8 cellular contexts compared by ENCODE assay signal in genomic region chr19:1942078-1942933, GRCh38. TPM values are rescaled to one million over a fixed set of nuclear protein-coding genes. Genes with fewer than 3 reads are reported as not detected.
DNase-seq lines count a peak whose midpoint lies in the region; ATAC-seq and TF ChIP-seq lines count a peak whose summit lies in the region.

No MANE protein-coding gene starts in this region.

- peaks cover 6% of the 10 kb centered on the region for H3K36me3 ChIP-seq in WERI-Rb-1
- no peaks in the 10 kb centered on the region for H3K36me3 ChIP-seq in iPS-20b (ENCODE audit: insufficient read depth, low read depth, low read length)
- peaks cover 0 to 7% (median 0%) of the 10 kb centered on the region in 6 donors for H3K36me3 ChIP-seq in spleen

- H3K9ac ChIP-seq in iPS-20b (ENCODE audit: low read depth, low read length): peak overlapping the region; percentile 89

- peak; percentile 54 to 66 for DNase-seq in NCI-H524 (lab: John Stamatoyannopoulos, UW)
- no peak for DNase-seq in NCI-H524 treated with DMSO at 0.1 percent for 48 hours (lab: John Stamatoyannopoulos, UW)
- DNase-seq in MV-4-11 (lab: John Stamatoyannopoulos, UW): peak; percentile 70
- peak; percentile 91 for DNase-seq in WERI-Rb-1
- peak; percentile 51 to 62 for DNase-seq in T47D (ENCODE audit: low read depth in 1 of 2, low spot score in 1 of 2)
- DNase-seq in spleen: peak; percentile 96

- H3K27me3 ChIP-seq in WERI-Rb-1 (ENCODE audit: insufficient read depth, low read depth, severe bottlenecking): no peaks in the 10 kb centered on the region
- no peaks in the 10 kb centered on the region for H3K27me3 ChIP-seq in iPS-20b (ENCODE audit: insufficient read depth, low read length)
- no peaks in the 10 kb centered on the region for H3K27me3 ChIP-seq in spleen (replicated peaks in 1 of 7)

- TF ChIP-seq CTCF in WERI-Rb-1 (IDR thresholded peaks at IDR 0.05; ENCODE audit: low read depth, low read length) (no peak), spleen (IDR thresholded peaks at IDR 0.05 in 8 of 11, conservative IDR thresholded peaks at IDR 0.05 in 3 of 11) (no peak)

- H3K4me1 ChIP-seq in iPS-20b (ENCODE audit: insufficient read depth, low read length) (peaks cover 9% of the 10 kb centered on the region; the same call in 1 of the 2 replicates), spleen (peaks cover 33 to 85% (median 69%) of the 10 kb centered on the region in 6 donors)

- peak overlapping the region; percentile 57 for H3K4me3 ChIP-seq in WERI-Rb-1 (ENCODE audit: low read depth, low read length)
- H3K4me3 ChIP-seq in iPS-20b (ENCODE audit: low read length): peak overlapping the region; percentile 99
- H3K4me3 ChIP-seq in spleen: peak overlapping the region; percentile 63 to 92 (median 70)

- H3K27ac ChIP-seq in WERI-Rb-1 (peak overlapping the region; percentile 88), iPS-20b (ENCODE audit: low read length) (peak overlapping the region; percentile 85), spleen (peak overlapping the region; percentile 80 to 99 (median 98))

- intact Hi-C loops in spleen (cut with DNase I; ENCODE audit: low total_unique reads): no loop called here

- in situ Hi-C loops in T47D (cut with HindIII; ENCODE audit: low pct_unique_long_range_greater_than_20kb, low sequenced_read_pairs): no loop called here

- H3K9me3 ChIP-seq in WERI-Rb-1 (ENCODE audit: severe bottlenecking): no peaks in the 10 kb centered on the region
- no peaks in the 10 kb centered on the region for H3K9me3 ChIP-seq in iPS-20b (ENCODE audit: insufficient read depth, low read depth, low read length)
- H3K9me3 ChIP-seq in spleen: no peaks in the 10 kb centered on the region

- 0 to 1% (median 1%) methylated on average over 29 to 40 of the region's 40 CpGs for WGBS in spleen, 5 donors

- ATAC-seq in HG03521 (IDR thresholded peaks at IDR 0.05; ENCODE audit: unreplicated experiment): no peak

- TF ChIP-seq POLR2A in spleen (IDR thresholded peaks at IDR 0.05): peak in 1 of 3 donors; percentile 13

RNA-seq across cellular contexts. Expression of gene CSNK1G2, which starts 1.3 kb away (rescaled TPM):
- total RNA-seq in spleen: 100 to 1,000 TPM in 3 of 7 donors, 10 to 100 TPM in 4; 72.2 to 115 (median 88.6) TPM
- polyA plus RNA-seq in spleen: 100 to 1,000 TPM in 1 of 3 donors, 10 to 100 TPM in 2; 52.5 to 120 (median 99.1) TPM

RNA-seq across cellular contexts. Expression of gene ADAT3, which starts 37.1 kb away (rescaled TPM):
- 10 to 100 TPM in 2 of 7 donors, 1 to 10 TPM in 5; 6.4 to 11.0 (median 8.3) TPM for total RNA-seq in spleen
- polyA plus RNA-seq in spleen: 1 to 10 TPM; 3.2 to 9.4 (median 4.0) TPM

RNA-seq across cellular contexts. Expression of gene SCAMP4, which starts 37.1 kb away (rescaled TPM):
- 10 to 100 TPM; 45.4 to 92.2 (median 53.6) TPM for total RNA-seq in spleen
- polyA plus RNA-seq in spleen: 10 to 100 TPM; 13.0 to 29.9 (median 17.9) TPM

RNA-seq across cellular contexts. Expression of gene ABHD17A, which starts 57.0 kb away (rescaled TPM):
- 100 to 1,000 TPM in 2 of 7 donors, 10 to 100 TPM in 5; 73.4 to 104 (median 83.0) TPM for total RNA-seq in spleen
- polyA plus RNA-seq in spleen: 100 to 1,000 TPM in 1 of 3 donors, 10 to 100 TPM in 2; 80.4 to 107 (median 88.1) TPM
